25 cellular contexts compared by ENCODE assay signal in the genomic region with DNA sequence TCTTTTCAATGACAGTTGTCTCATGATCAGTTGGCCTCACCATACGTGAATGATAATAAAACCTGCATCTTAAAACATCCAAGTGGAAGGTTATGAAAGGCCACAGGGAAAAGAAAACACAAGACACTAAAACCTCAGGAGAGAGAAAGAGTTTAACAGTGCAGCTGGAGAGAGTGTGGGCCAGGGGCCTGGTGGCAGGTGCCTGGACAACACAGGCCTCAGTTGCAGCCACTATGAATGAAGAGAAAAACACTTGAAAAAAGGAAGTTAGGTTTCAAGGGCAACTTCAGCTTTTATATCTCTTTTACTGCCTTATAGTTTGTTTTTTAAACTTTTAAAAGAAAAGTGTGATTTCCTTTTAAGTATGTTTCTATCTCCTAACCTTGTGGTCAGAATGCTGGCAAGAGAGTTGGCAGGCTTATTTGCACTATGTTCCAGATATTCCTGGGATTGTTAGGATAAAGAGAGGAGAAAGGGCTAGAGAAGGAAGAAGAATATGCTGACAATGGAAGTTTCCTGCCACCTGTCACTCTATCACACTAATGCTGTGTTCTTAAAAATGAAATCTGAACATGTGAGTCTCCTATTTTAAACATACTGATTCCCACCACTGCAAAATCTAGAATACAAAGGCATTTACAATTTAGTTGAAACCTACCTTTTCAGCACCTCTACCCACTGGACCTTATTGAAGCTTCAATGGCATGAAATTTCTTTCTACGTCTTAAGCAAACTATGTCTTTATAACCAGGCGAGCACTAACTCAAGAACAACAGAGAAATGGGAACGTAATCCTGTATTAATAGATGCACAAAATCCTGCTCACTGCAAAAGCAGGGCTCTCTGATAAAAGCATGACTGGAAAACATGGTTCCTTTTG.
DNase-seq lines count a peak whose midpoint lies in the region; ATAC-seq, FAIRE-seq and TF ChIP-seq lines count a peak whose summit lies in the region.
"Had no signal": no experiment of that assay in that cellular context is flagged by ENCODE, and none has a peak within 500 bp of the region (broad histone marks: within the 10 kb centered on the region; RNA-seq: fewer than 3 reads in every experiment).

No MANE protein-coding gene starts in this region.

- H3K36me3 ChIP-seq in HepG2 (replicated peaks in 1 of 2; ENCODE audit: control insufficient read depth in 1 of 2, insufficient read depth in 2 of 2, low read length in 2 of 2) (no peaks in the 10 kb centered on the region), right lobe of liver (no peaks in the 10 kb centered on the region)
- H3K36me3 ChIP-seq: ovary, right atrium auricular region had no signal

- ATAC-seq in HepG2 (no peak), right lobe of liver (no peak), esophagus mucosa (no peak)
- ATAC-seq: left cardiac atrium; naive thymus-derived CD8-positive, alpha-beta T cell had no signal

- H3K9me3 ChIP-seq in HepG2 (ENCODE audit: low read length) (no peaks in the 10 kb centered on the region), right lobe of liver (no peaks in the 10 kb centered on the region)
- H3K9me3 ChIP-seq: ovary had no signal

- TF ChIP-seq EP300 in HepG2 (IDR thresholded peaks at IDR 0.05; ENCODE audit: low read depth in 2 of 2, low read length in 2 of 2), result no peak
- no peak for TF ChIP-seq EP300 in HepG2 (CRISPR knock-in tag; IDR thresholded peaks at IDR 0.05; ENCODE audit: borderline replicate concordance)

- in situ Hi-C loops in HepG2 (cut with HindIII; ENCODE audit: extremely low pct_ligation_motif_present, low pct_unique_long_range_greater_than_20kb) (no loop called here), GM13976 (cut with MboI; ENCODE audit: low sequenced_read_pairs, unreplicated experiment) (no loop called here)

- H3K9ac ChIP-seq in HepG2 (ENCODE audit: insufficient read depth, low read depth, low read length), result no peak overlapping the region
- H3K9ac ChIP-seq: GM23248 had no signal

- no peaks in the 10 kb centered on the region for H4K20me1 ChIP-seq in HepG2 (ENCODE audit: insufficient read depth, low read length)

- FAIRE-seq in HepG2 (lab: Jason Lieb, UNC), result no peak
- FAIRE-seq: D721Med, endometrium had no signal

- POLR2A ChIA-PET in HepG2 (lab: Yijun Ruan, JAX), result no interaction called here

- TF ChIP-seq CTCF in HepG2 (CRISPR knock-in tag; IDR thresholded peaks at IDR 0.05) (no peak), right lobe of liver (IDR thresholded peaks at IDR 0.05) (no peak), GM13976 (IDR thresholded peaks at IDR 0.05; ENCODE audit: borderline replicate concordance, control extremely low read depth, extremely low read depth, insufficient read depth, missing control alignments) (no peak)

- H3K79me2 ChIP-seq in HepG2 (ENCODE audit: insufficient read depth, low read length), result no peaks in the 10 kb centered on the region

- no peak overlapping the region for H3K4me3 ChIP-seq in HepG2 (replicated peaks in 1 of 3; ENCODE audit: insufficient read depth in 1 of 3, low read depth in 2 of 3, low read length in 3 of 3)
- H3K4me3 ChIP-seq in right lobe of liver, result no peak overlapping the region
- H3K4me3 ChIP-seq: coronary artery, GM23248, ovary, right atrium auricular region had no signal

- TF ChIP-seq RAD21 in HepG2 (CRISPR knock-in tag; IDR thresholded peaks at IDR 0.05), result no peak

- no peak overlapping the region for H3K4me2 ChIP-seq in HepG2 (ENCODE audit: low read depth, low read length)

- intact Hi-C loops in HepG2 (cut with micrococcal nuclease; ENCODE audit: unreplicated experiment) (no loop called here), right lobe of liver (cut with DNase I) (no loop called here)

- H3K27ac ChIP-seq in HepG2 (ENCODE audit: extremely low read length, insufficient read depth, low read length), result no peak overlapping the region
- H3K27ac ChIP-seq in right lobe of liver, result no peak overlapping the region
- H3K27ac ChIP-seq: coronary artery, GM23248, ovary, right atrium auricular region had no signal

- no TSS peak for BruUV-seq in HepG2 (replicated peaks; lab: Mats Ljungman, UMichigan)

- H3K4me1 ChIP-seq in HepG2 (ENCODE audit: insufficient read depth, low read length) (no peaks in the 10 kb centered on the region), right lobe of liver (no peaks in the 10 kb centered on the region)

- no peak for DNase-seq in HepG2 (ENCODE audit: low spot score)
- no peak for DNase-seq in right lobe of liver
- DNase-seq in NOMO-1 treated with DMSO at 0.1 percent for 48 hours (lab: John Stamatoyannopoulos, UW; ENCODE audit: unreplicated experiment), result peak; percentile 24
- DNase-seq in fibroblast of peridontal ligament (ENCODE audit: extremely low read depth), result peak; percentile 33
- DNase-seq in stimulated activated CD4-positive, alpha-beta T cell treated with anti-CD3 and anti-CD28 coated beads, Interleukin-12 subunit alpha, Interleukin-12 subunit beta, amount 100 ng/mL, for 4 hours, result no peak
- DNase-seq in GM13976 (ENCODE audit: low spot score), result no peak
- no peak for DNase-seq in AG08395 (ENCODE audit: low spot score)
- DNase-seq: ACHN; activated CD4-positive, alpha-beta T cell treated with anti-CD3 and anti-CD28 coated beads for 4 hours; activated naive CD4-positive, alpha-beta T cell treated with Interleukin-2 at 50 U/mL for 16 hours; activated T-cell treated with anti-CD3 and anti-CD28 coated beads, Interleukin-2, amount 50 U/mL, for 48 hours; amniotic stem cell; GM23248; left cardiac atrium; naive thymus-derived CD8-positive, alpha-beta T cell; NCI-H1436; NCI-H2171; NCI-H526 treated with DMSO at 0.1 percent for 48 hours; ovary; SIG-M5 had no signal

- H2AFZ ChIP-seq in HepG2 (ENCODE audit: low read length), result no peak overlapping the region
- H2AFZ ChIP-seq: GM23248 had no signal

- CTCF ChIA-PET in HepG2 (lab: Yijun Ruan, JAX; ENCODE audit: low intra/inter-chr PET ratio, low total read pairs), result no interaction called here

- WGBS in HepG2 (ENCODE audit: low lambda C conversion rate), result 18% methylated on average over 4 of the region's 4 CpGs
- 85% methylated on average over 4 of the region's 4 CpGs for WGBS in right lobe of liver (ENCODE audit: insufficient coverage, low coverage, low lambda C conversion rate, missing lambda C conversion rate)

- H3K27me3 ChIP-seq in HepG2 (ENCODE audit: control insufficient read depth in 1 of 2, insufficient read depth in 2 of 2, low read length in 2 of 2), result peaks cover 0 to 4% of the 10 kb centered on the region in 2 experiments; a peak in 1 of 5 replicates
- H3K27me3 ChIP-seq in right lobe of liver, result no peaks in the 10 kb centered on the region
- H3K27me3 ChIP-seq: ovary, right atrium auricular region had no signal

- no peak for TF ChIP-seq POLR2A in HepG2 (IDR thresholded peaks at IDR 0.05; ENCODE audit: insufficient read depth in 1 of 2, low read depth in 2 of 2, low read length in 2 of 2)
- no peak for TF ChIP-seq POLR2A in right lobe of liver (IDR thresholded peaks at IDR 0.05)

TF ChIP-seq in HepG2, 621 proteins besides CTCF, POLR2A, EP300 and RAD21 (continues in another document):
- TF ChIP-seq ARID4A (CRISPR knock-in tag; IDR thresholded peaks at IDR 0.05; ENCODE audit: borderline replicate concordance), result no peak
- TF ChIP-seq MAFF (IDR thresholded peaks at IDR 0.05; ENCODE audit: low read depth, low read length), result peak; percentile 75
- TF ChIP-seq ZBTB3 (CRISPR knock-in tag; IDR thresholded peaks at IDR 0.05; ENCODE audit: borderline replicate concordance, low read depth), result no peak
- TF ChIP-seq FOXO4 (CRISPR knock-in tag; conservative IDR thresholded peaks at IDR 0.05), result no peak
- no peak for TF ChIP-seq CEBPB (IDR thresholded peaks at IDR 0.05; ENCODE audit: borderline replicate concordance, low read depth, low read length)

Comparison
In these comparisons a context has a peak if more than half of its experiments do, and no peak if none do; other contexts are left out.
1. DNase-seq: peak in NOMO-1 treated with DMSO at 0.1 percent for 48 hours (single experiment) and fibroblast of peridontal ligament (single experiment); none in HepG2 (single experiment), right lobe of liver (0 of 3), stimulated activated CD4-positive, alpha-beta T cell treated with anti-CD3 and anti-CD28 coated beads, Interleukin-12 subunit alpha, Interleukin-12 subunit beta, amount 100 ng/mL, for 4 hours (single experiment), GM13976 (single experiment) and AG08395 (single experiment).